In genomic region chr17:48269209-48269608, GRCh38 we compare ENCODE assay signal across 27 cellular contexts.
"Had no signal": no experiment of that assay in that cellular context is flagged by ENCODE, and none has a peak within 500 bp of the region (broad histone marks: within the 10 kb centered on the region; RNA-seq: fewer than 3 reads in every experiment).

No MANE protein-coding gene starts in this region.

- H3K27me3 Mint-ChIP-seq: effector memory CD8-positive, alpha-beta T cell; naive B cell; naive thymus-derived CD8-positive, alpha-beta T cell had no signal

- H3K4me3 Mint-ChIP-seq: dendritic cell treated with granulocyte-macrophage colony-stimulating factor and Interleukin-4, amounts not matched to agents 40 ng/mL and 50 ng/mL, for 4 days; effector memory CD8-positive, alpha-beta T cell; endodermal cell; mesothelial cell of epicardium; naive B cell; naive thymus-derived CD8-positive, alpha-beta T cell had no signal

- H3K36me3 Mint-ChIP-seq: mesothelial cell of epicardium, naive B cell had no signal

- FAIRE-seq: endometrium, islet of Langerhans, keratinocyte had no signal

- H3K4me3 ChIP-seq: esophagus squamous epithelium, gastrocnemius medialis, heart right ventricle, left lung, lower lobe of right lung, mucosa of descending colon had no signal

- H3K27ac ChIP-seq: epithelial cell of prostate, esophagus squamous epithelium, gastrocnemius medialis, heart right ventricle, left lung, lower lobe of right lung had no signal

- H3K9me3 ChIP-seq: esophagus squamous epithelium, gastrocnemius medialis, heart right ventricle, left lung, lower lobe of right lung, mucosa of descending colon had no signal

- H3K4me1 ChIP-seq: left lung, lower lobe of right lung had no signal

- DNase-seq: cortex of kidney; effector CD8-positive, alpha-beta T cell; effector memory CD8-positive, alpha-beta T cell; endodermal cell; esophagus squamous epithelium; foreskin fibroblast; foreskin melanocyte; gastrocnemius medialis; glutamatergic neuron; head of caudate nucleus; heart right ventricle; hippocampal formation; left cardiac atrium; left lung; left ventricle myocardium superior; lower lobe of right lung; mesenchymal stem cell; mucosa of descending colon; naive B cell; naive thymus-derived CD8-positive, alpha-beta T cell had no signal

- H3K27me3 ChIP-seq: gastrocnemius medialis had no signal

- ATAC-seq: effector memory CD8-positive, alpha-beta T cell; esophagus mucosa; gastrocnemius medialis; heart right ventricle; left cardiac atrium; left lung; left ventricle myocardium superior; lower lobe of right lung; mucosa of descending colon; naive thymus-derived CD8-positive, alpha-beta T cell had no signal

- H3K36me3 ChIP-seq: esophagus squamous epithelium, gastrocnemius medialis, heart right ventricle, left lung, lower lobe of right lung had no signal

- H3K9me3 Mint-ChIP-seq: dendritic cell treated with granulocyte-macrophage colony-stimulating factor and Interleukin-4, amounts not matched to agents 40 ng/mL and 50 ng/mL, for 4 days; effector memory CD8-positive, alpha-beta T cell; endodermal cell; mesothelial cell of epicardium; naive B cell; naive thymus-derived CD8-positive, alpha-beta T cell had no signal

- H3K27ac Mint-ChIP-seq: dendritic cell treated with granulocyte-macrophage colony-stimulating factor and Interleukin-4, amounts not matched to agents 40 ng/mL and 50 ng/mL, for 4 days; endodermal cell; mesothelial cell of epicardium; naive B cell had no signal

- H3K4me1 Mint-ChIP-seq: endodermal cell, naive B cell had no signal
